In genomic region chr20:50978533-50978932, GRCh38 we compare ENCODE assay signal across 2 cellular contexts. TPM values are rescaled to one million over a fixed set of nuclear protein-coding genes. Genes with fewer than 3 reads are reported as not detected.
"Had no signal": no experiment of that assay in that cellular context is flagged by ENCODE, and none has a peak within 500 bp of the region (broad histone marks: within the 10 kb centered on the region; RNA-seq: fewer than 3 reads in every experiment).

No MANE protein-coding gene starts in this region.

RNA-seq across cellular contexts. Expression of gene KCNG1, which starts 44.4 kb away (rescaled TPM):
- total RNA-seq: activated CD8-positive, alpha-beta T cell treated with anti-CD3 and anti-CD28 coated beads, Interleukin-2, amount 10 ng/mL, durations not matched to agents 7 days and 5 days; gastrocnemius medialis had no signal
